Comparison of ENCODE assay signal across 1 cellular context in genomic region chr6:41789937-41790502, GRCh38.
TF ChIP-seq lines count a peak whose summit lies in the region.

No MANE protein-coding gene starts in this region.

TF ChIP-seq in WTC11, 78 proteins besides CTCF, POLR2A, EP300 and RAD21:
- no peak for TF ChIP-seq ZNF512 (CRISPR knock-in tag; IDR thresholded peaks at IDR 0.05; ENCODE audit: borderline replicate concordance)
- TF ChIP-seq SP1 (CRISPR knock-in tag; conservative IDR thresholded peaks at IDR 0.05): no peak
- TF ChIP-seq E2F4 (CRISPR knock-in tag; IDR thresholded peaks at IDR 0.05; ENCODE audit: borderline replicate concordance, low read depth): no peak
- TF ChIP-seq GRHL2 (CRISPR knock-in tag; IDR thresholded peaks at IDR 0.05; ENCODE audit: insufficient replicate concordance, severe bottlenecking): no peak
- TF ChIP-seq CREM (CRISPR knock-in tag; IDR thresholded peaks at IDR 0.05): no peak
- no peak for TF ChIP-seq NFE2L1 (CRISPR knock-in tag; IDR thresholded peaks at IDR 0.05)
- no peak for TF ChIP-seq IRF2 (CRISPR knock-in tag; IDR thresholded peaks at IDR 0.05; ENCODE audit: borderline replicate concordance, low read depth)
